13 cellular contexts compared by ENCODE assay signal in the genomic region with DNA sequence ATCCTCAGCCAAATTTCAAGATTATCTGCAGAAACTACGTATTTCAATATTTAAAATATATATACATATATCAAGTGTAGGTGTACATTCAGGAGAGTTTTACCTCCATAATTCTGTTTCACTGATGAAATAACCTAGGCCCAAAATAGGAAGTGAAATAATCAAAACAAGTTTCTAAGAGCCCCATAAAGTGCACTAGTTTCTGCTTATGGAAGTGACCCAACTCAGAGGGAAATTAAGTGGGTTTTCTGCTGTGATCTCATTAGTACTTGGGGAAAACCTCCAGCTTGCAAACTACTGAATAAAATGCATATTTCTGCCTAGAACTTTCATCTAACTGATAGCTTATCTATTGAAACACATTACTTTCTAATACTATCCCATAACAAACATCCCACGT. TPM values are rescaled to one million over a fixed set of nuclear protein-coding genes. Genes with fewer than 3 reads are reported as not detected.
DNase-seq lines count a peak whose midpoint lies in the region; ATAC-seq, FAIRE-seq and TF ChIP-seq lines count a peak whose summit lies in the region.
"Had no signal": no experiment of that assay in that cellular context is flagged by ENCODE, and none has a peak within 500 bp of the region (broad histone marks: within the 10 kb centered on the region; RNA-seq: fewer than 3 reads in every experiment).

No MANE protein-coding gene starts in this region.

- ATAC-seq in HG02623 (IDR thresholded peaks at IDR 0.05; ENCODE audit: unreplicated experiment) (peak; percentile 88), HG03342 (IDR thresholded peaks at IDR 0.05; ENCODE audit: unreplicated experiment) (peak; percentile 87), lower lobe of right lung (no peak)
- ATAC-seq: Right ventricle myocardium inferior had no signal

- no peak overlapping the region for H3K27ac ChIP-seq in lower lobe of right lung
- H3K27ac ChIP-seq: cardiac muscle cell, KMS-11 had no signal

- POLR2A ChIA-PET in GM10248 (lab: Yijun Ruan, JAX) = no interaction called here

- intact Hi-C loops in lower lobe of right lung (cut with DNase I) = no loop called here

- DNase-seq in GM10248 (ENCODE audit: extremely low spot score) (peak; percentile 39), GM19239 (ENCODE audit: insufficient read length, low spot score) (no peak), NCI-H82 (lab: John Stamatoyannopoulos, UW) (no peak), NCI-H1105 (lab: John Stamatoyannopoulos, UW) (no peak), NCI-H2081 treated with DMSO at 0.1 percent for 48 hours (lab: John Stamatoyannopoulos, UW) (no peak), lower lobe of right lung (no peak)
- DNase-seq: activated CD4-positive, CD25-positive, alpha-beta regulatory T cell had no signal

- FAIRE-seq in GM19239 (lab: Jason Lieb, UNC) = peak; percentile 74
- FAIRE-seq: A204.1 had no signal

- no peaks in the 10 kb centered on the region for H3K9me3 ChIP-seq in lower lobe of right lung

- CTCF ChIA-PET in GM10248 (lab: Yijun Ruan, JAX) = interaction anchor here (5.8 kb wide), 1 partner anchor 10 kb away, joined by 28 read pairs; no protein-coding TSS in a partner anchor

- H3K4me3 ChIP-seq in lower lobe of right lung = no peak overlapping the region
- H3K4me3 ChIP-seq: cardiac muscle cell had no signal

- H3K4me1 ChIP-seq in lower lobe of right lung = no peaks in the 10 kb centered on the region

- TF ChIP-seq CTCF in GM10248 (IDR thresholded peaks at IDR 0.05; ENCODE audit: control extremely low read depth, extremely low read depth, low read depth, missing control alignments) = no peak
- TF ChIP-seq CTCF in lower lobe of right lung (IDR thresholded peaks at IDR 0.05) = no peak

- no peaks in the 10 kb centered on the region for H3K36me3 ChIP-seq in lower lobe of right lung
- H3K36me3 ChIP-seq: cardiac muscle cell had no signal

- H3K27me3 ChIP-seq in lower lobe of right lung (ENCODE audit: low read depth) = no peaks in the 10 kb centered on the region
- H3K27me3 ChIP-seq: cardiac muscle cell had no signal

RNA-seq across cellular contexts. Expression of a gene that starts 45.4 kb away (rescaled TPM):
- total RNA-seq in lower lobe of right lung = 6.1 TPM

Comparison
In these comparisons a context has a peak if more than half of its experiments do, and no peak if none do; other contexts are left out.
1. ATAC-seq: peak in HG02623 (single experiment) and HG03342 (single experiment); none in lower lobe of right lung (0 of 2).